18 cellular contexts compared by ENCODE assay signal in the genomic region with DNA sequence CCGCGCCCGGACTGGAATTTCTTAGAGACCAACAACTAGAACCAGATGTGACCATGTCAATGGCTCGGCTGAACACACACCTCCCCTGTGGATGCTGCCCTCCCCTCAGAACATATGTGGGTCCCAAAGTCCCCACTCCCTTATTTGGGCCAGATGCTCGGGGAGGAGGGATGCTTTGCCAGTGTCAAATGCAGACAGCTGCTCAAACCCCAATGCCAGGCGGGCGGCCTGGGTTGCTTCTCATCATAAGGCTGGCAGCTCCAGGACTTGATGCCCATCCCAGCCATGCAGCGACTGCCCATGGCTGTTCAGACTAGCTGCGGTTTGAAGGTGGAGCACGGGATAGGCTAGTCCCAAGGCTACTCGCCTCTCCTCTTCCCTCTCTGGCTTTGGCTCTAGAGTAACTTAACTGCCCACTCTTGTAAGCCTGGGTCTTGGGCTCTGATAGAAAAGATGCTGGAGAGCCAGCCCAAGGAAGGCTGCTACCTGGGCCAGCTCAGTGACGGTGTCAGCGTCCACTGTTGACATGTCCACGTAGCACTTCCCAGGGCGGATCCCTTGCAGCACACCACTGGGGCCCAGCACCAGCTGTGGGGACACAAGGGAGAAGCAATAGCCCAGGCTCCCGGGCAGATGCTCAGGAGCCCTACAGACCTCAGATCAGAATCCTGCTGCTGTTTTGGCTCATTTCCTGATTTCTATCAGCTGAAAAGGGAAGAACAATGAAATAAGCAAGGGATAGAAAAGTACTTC. TPM values are rescaled to one million over a fixed set of nuclear protein-coding genes. Genes with fewer than 3 reads are reported as not detected.
A peak's percentile ranks its signal among the peaks of the same experiment; 100 is the strongest.
DNase-seq lines count a peak whose midpoint lies in the region; ATAC-seq and TF ChIP-seq lines count a peak whose summit lies in the region.
"Had no signal": no experiment of that assay in that cellular context is flagged by ENCODE, and none has a peak within 500 bp of the region (broad histone marks: within the 10 kb centered on the region; RNA-seq: fewer than 3 reads in every experiment).

No MANE protein-coding gene starts in this region.

- no peak overlapping the region for H3K4me2 ChIP-seq in SK-N-SH

- no peaks in the 10 kb centered on the region for H3K27me3 ChIP-seq in sigmoid colon
- no peaks in the 10 kb centered on the region for H3K27me3 ChIP-seq in SJCRH30
- H3K27me3 ChIP-seq in SK-N-SH (ENCODE audit: insufficient read depth) = no peaks in the 10 kb centered on the region
- H3K27me3 ChIP-seq: MG63 had no signal

- H3K36me3 Mint-ChIP-seq in T-helper 17 cell (ENCODE audit: low read depth) (peaks cover 7% of the 10 kb centered on the region), endothelial cell (ENCODE audit: low read depth, unreplicated experiment) (peaks cover 32% of the 10 kb centered on the region)

- peak overlapping the region; percentile 45 to 84 (median 76) for H3K27ac ChIP-seq in sigmoid colon
- H3K27ac ChIP-seq in SJCRH30 = no peak overlapping the region
- H3K27ac ChIP-seq in SK-N-SH (ENCODE audit: low read depth in 2 of 2, low read length in 1 of 2) = no peak overlapping the region

- H3K4me3 ChIP-seq in sigmoid colon (no peak overlapping the region), SJCRH30 (no peak overlapping the region), SK-N-SH (ENCODE audit: low read depth in 2 of 2, low read length in 1 of 2) (no peak overlapping the region)
- H3K4me3 ChIP-seq: HAP-1, MG63 had no signal

- H3K9me3 ChIP-seq in T-helper 17 cell (ENCODE audit: control insufficient read depth, low read length, poor library complexity, severe bottlenecking) (no peaks in the 10 kb centered on the region), sigmoid colon (no peaks in the 10 kb centered on the region), SJCRH30 (replicated peaks) (no peaks in the 10 kb centered on the region), SK-N-SH (no peaks in the 10 kb centered on the region)
- H3K9me3 ChIP-seq: HAP-1, MG63 had no signal

- no peaks in the 10 kb centered on the region for H4K20me1 ChIP-seq in SK-N-SH (ENCODE audit: insufficient read depth)

- H3K27me3 Mint-ChIP-seq in T-helper 17 cell (no peaks in the 10 kb centered on the region), endothelial cell (ENCODE audit: unreplicated experiment) (no peaks in the 10 kb centered on the region)
- H3K27me3 Mint-ChIP-seq: CD4-positive, CD25-positive, alpha-beta regulatory T cell had no signal

- 94 to 95% methylated on average over 16 of the region's 16 CpGs for WGBS in sigmoid colon, 2 donors
- 95% methylated on average over 12 of the region's 16 CpGs for WGBS in SK-N-SH (ENCODE audit: low lambda C conversion rate)

- H3K27ac Mint-ChIP-seq in T-helper 17 cell (peak overlapping the region; percentile 11), endothelial cell (ENCODE audit: unreplicated experiment) (no peak overlapping the region)

- intact Hi-C loops in left ventricle myocardium superior (cut with micrococcal nuclease) = no loop called here
- intact Hi-C loops in sigmoid colon (cut with DNase I) = no loop called here

- H3K4me1 Mint-ChIP-seq in T-helper 17 cell (no peaks in the 10 kb centered on the region), endothelial cell (ENCODE audit: unreplicated experiment) (peaks cover 3% of the 10 kb centered on the region)

- DNase-seq in T-helper 17 cell (no peak), endothelial cell (ENCODE audit: low spot score) (no peak), left ventricle myocardium superior (no peak), sigmoid colon (no peak), SJCRH30 (no peak), SK-N-SH (no peak), glomerular visceral epithelial cell (ENCODE audit: extremely low spot score) (no peak)
- DNase-seq: Calu3; CD4-positive, CD25-positive, alpha-beta regulatory T cell; MG63; NCI-H1092 treated with DMSO at 0.1 percent for 48 hours; NCI-H1694; NCI-H2107; NCI-H345; NCI-H526 treated with DMSO at 0.1 percent for 48 hours; OCI-M1 had no signal

- TF ChIP-seq EP300 in sigmoid colon (IDR thresholded peaks at IDR 0.05) = no peak
- TF ChIP-seq EP300 in SK-N-SH (IDR thresholded peaks at IDR 0.05; ENCODE audit: borderline replicate concordance in 1 of 2, low read depth in 1 of 2, low read length in 1 of 2) = no peak

- TF ChIP-seq POLR2A in sigmoid colon (IDR thresholded peaks at IDR 0.05) = no peak

- TF ChIP-seq CTCF in endothelial cell (IDR thresholded peaks at IDR 0.05; ENCODE audit: unreplicated experiment) = no peak
- no peak for TF ChIP-seq CTCF in sigmoid colon (IDR thresholded peaks at IDR 0.05)
- TF ChIP-seq CTCF in SK-N-SH (IDR thresholded peaks at IDR 0.05) = no peak

- H3K9me3 Mint-ChIP-seq in endothelial cell (ENCODE audit: unreplicated experiment) = no peaks in the 10 kb centered on the region
- H3K9me3 Mint-ChIP-seq: CD4-positive, CD25-positive, alpha-beta regulatory T cell had no signal

- H3K4me3 Mint-ChIP-seq in T-helper 17 cell (no peak overlapping the region), endothelial cell (ENCODE audit: unreplicated experiment) (peak overlapping the region; percentile 69)
- H3K4me3 Mint-ChIP-seq: CD4-positive, CD25-positive, alpha-beta regulatory T cell had no signal

- POLR2A ChIA-PET in SK-N-SH (lab: Yijun Ruan, JAX) = interaction anchor here (0.6 to 1.1 kb wide), 2 partner anchors 28 to 79 kb away, joined by 3 read pairs; a partner anchor contains a TSS

- no peaks in the 10 kb centered on the region for H3K9me2 ChIP-seq in SK-N-SH

- H3K79me2 ChIP-seq in SK-N-SH (ENCODE audit: insufficient read depth) = no peaks in the 10 kb centered on the region

- no peak for ATAC-seq in T-helper 17 cell
- ATAC-seq in left ventricle myocardium superior = peak; percentile 44
- ATAC-seq: HepG2 had no signal

- no peak for TF ChIP-seq RAD21 in SK-N-SH (IDR thresholded peaks at IDR 0.05; ENCODE audit: low read length)

- no peak overlapping the region for H2AFZ ChIP-seq in SK-N-SH (ENCODE audit: low read depth)

- CTCF ChIA-PET in SK-N-SH (lab: Yijun Ruan, JAX) = interaction anchor here (0.7 kb wide), 1 partner anchor 74 kb away, joined by 3 read pairs; no protein-coding TSS in a partner anchor

- peaks cover 0 to 21% (median 21%) of the 10 kb centered on the region in 4 donors for H3K4me1 ChIP-seq in sigmoid colon
- H3K4me1 ChIP-seq in SJCRH30 = no peaks in the 10 kb centered on the region
- H3K4me1 ChIP-seq in SK-N-SH (ENCODE audit: control insufficient read depth in 1 of 2, insufficient read depth in 2 of 2, low read depth in 1 of 2, low read length in 1 of 2) = no peaks in the 10 kb centered on the region
- H3K4me1 ChIP-seq: HAP-1 had no signal

- peaks cover 9% of the 10 kb centered on the region for H3F3A ChIP-seq in SK-N-SH (replicated peaks; ENCODE audit: insufficient read depth)

- H3K36me3 ChIP-seq in sigmoid colon = peaks cover 13 to 99% (median 42%) of the 10 kb centered on the region in 4 donors
- H3K36me3 ChIP-seq in SJCRH30 = peaks cover 34% of the 10 kb centered on the region
- peaks cover 27 to 42% of the 10 kb centered on the region in 2 experiments for H3K36me3 ChIP-seq in SK-N-SH (replicated peaks in 1 of 2; ENCODE audit: control insufficient read depth in 1 of 2, insufficient read depth in 2 of 2, low read length in 1 of 2)

- no peak overlapping the region for H3K9ac ChIP-seq in SK-N-SH

TF ChIP-seq in SK-N-SH, 30 proteins besides CTCF, POLR2A, EP300 and RAD21 (continues in another document):
- TF ChIP-seq POLR2AphosphoS5 (IDR thresholded peaks at IDR 0.05; ENCODE audit: low read depth, low read length) (no peak), SIN3A (IDR thresholded peaks at IDR 0.05; ENCODE audit: borderline replicate concordance, low read depth, low read length) (no peak)

RNA-seq across cellular contexts. Expression of a gene that starts 11.0 kb away (rescaled TPM):
- total RNA-seq in T-helper 17 cell (10 to 100 TPM; 15.0 to 21.2 TPM), endothelial cell (ENCODE audit: unreplicated experiment) (46.2 TPM), left ventricle myocardium superior (134 TPM), sigmoid colon (10 to 100 TPM; 47.9 to 72.8 (median 58.3) TPM)
- polyA plus RNA-seq in sigmoid colon (10 to 100 TPM; 23.4 to 46.7 (median 25.2) TPM), SK-N-SH (2012; rRNA removed) (33.6 and 48.4 TPM in 2 replicates)
- total RNA-seq in SJCRH30 (2014; rRNA removed; shearing (Covaris generic)) = 15.1 and 20.5 TPM in 2 replicates
- 12.9 and 20.7 TPM in 2 replicates for polyA plus RNA-seq in SK-N-SH (2012; cell fraction: cytosol; rRNA removed)
- 123 and 127 TPM in 2 replicates for polyA plus RNA-seq in SK-N-SH (2012; cell fraction: nucleus; rRNA removed)

RNA-seq across cellular contexts. Expression of a gene that starts 18.3 kb away (rescaled TPM):
- total RNA-seq in T-helper 17 cell = not detected
- total RNA-seq in endothelial cell (ENCODE audit: unreplicated experiment) = not detected
- not detected for total RNA-seq in left ventricle myocardium superior
- total RNA-seq in sigmoid colon = not detected
- polyA plus RNA-seq in sigmoid colon = 1,000 to 10,000 TPM in 2 of 3 donors, 100 to 1,000 TPM in 1; 848 to 2,006 (median 1,963) TPM
- not detected in 2 replicates for total RNA-seq in SJCRH30 (2014; rRNA removed; shearing (Covaris generic))
- not detected in 2 replicates for polyA plus RNA-seq in SK-N-SH (2012; rRNA removed)
- polyA plus RNA-seq in SK-N-SH (2012; cell fraction: cytosol; rRNA removed) = not detected in 2 replicates
- not detected in 2 replicates for polyA plus RNA-seq in SK-N-SH (2012; cell fraction: nucleus; rRNA removed)
- total RNA-seq: CD4-positive, CD25-positive, alpha-beta regulatory T cell; HepG2 had no signal
- polyA plus RNA-seq: CD4-positive, CD25-positive, alpha-beta regulatory T cell; HepG2 had no signal

RNA-seq across cellular contexts. Expression of a gene that starts 25.3 kb away (rescaled TPM):
- total RNA-seq in T-helper 17 cell = not detected
- total RNA-seq in endothelial cell (ENCODE audit: unreplicated experiment) = 11.5 TPM
- not detected for total RNA-seq in left ventricle myocardium superior
- not detected for total RNA-seq in sigmoid colon
- 1 to 10 TPM in 1 of 3 donors, not detected in 2; 2.5 TPM for polyA plus RNA-seq in sigmoid colon
- not detected in 2 replicates for total RNA-seq in SJCRH30 (2014; rRNA removed; shearing (Covaris generic))
- 0.07 TPM in 1 of 2 replicates, not detected in the other for polyA plus RNA-seq in SK-N-SH (2012; rRNA removed)
- not detected in 2 replicates for polyA plus RNA-seq in SK-N-SH (2012; cell fraction: cytosol; rRNA removed)
- polyA plus RNA-seq in SK-N-SH (2012; cell fraction: nucleus; rRNA removed) = 0.10 and 0.49 TPM in 2 replicates
- total RNA-seq: Calu3 had no signal
- polyA plus RNA-seq: CD4-positive, CD25-positive, alpha-beta regulatory T cell; HepG2 had no signal

RNA-seq across cellular contexts. Expression of a gene that starts 33.7 kb away (rescaled TPM):
- total RNA-seq in T-helper 17 cell (100 to 1,000 TPM in 1 of 2 donors, 10 to 100 TPM in 1; 91.9 to 108 TPM), endothelial cell (ENCODE audit: unreplicated experiment) (111 TPM), left ventricle myocardium superior (102 TPM), sigmoid colon (10 to 100 TPM; 56.7 to 67.3 (median 59.9) TPM)
- polyA plus RNA-seq in sigmoid colon (10 to 100 TPM; 48.0 to 70.5 (median 70.3) TPM), SK-N-SH (2012; rRNA removed) (40.1 and 45.2 TPM in 2 replicates)
- 40.3 and 45.3 TPM in 2 replicates for total RNA-seq in SJCRH30 (2014; rRNA removed; shearing (Covaris generic))
- 30.3 and 32.2 TPM in 2 replicates for polyA plus RNA-seq in SK-N-SH (2012; cell fraction: cytosol; rRNA removed)
- polyA plus RNA-seq in SK-N-SH (2012; cell fraction: nucleus; rRNA removed) = 73.4 and 75.5 TPM in 2 replicates

RNA-seq across cellular contexts. Expression of a gene that starts 33.9 kb away (rescaled TPM):
- total RNA-seq in T-helper 17 cell (10 to 100 TPM; 47.5 to 69.8 TPM), endothelial cell (ENCODE audit: unreplicated experiment) (36.4 TPM), left ventricle myocardium superior (50.9 TPM), sigmoid colon (10 to 100 TPM; 16.4 to 27.7 (median 17.8) TPM)
- polyA plus RNA-seq in sigmoid colon (10 to 100 TPM in 2 of 3 donors, 1 to 10 TPM in 1; 8.4 to 24.1 (median 17.8) TPM), SK-N-SH (2012; rRNA removed) (9.7 and 10.9 TPM in 2 replicates)
- 27.6 and 28.1 TPM in 2 replicates for total RNA-seq in SJCRH30 (2014; rRNA removed; shearing (Covaris generic))
- polyA plus RNA-seq in SK-N-SH (2012; cell fraction: cytosol; rRNA removed) = 6.2 and 7.9 TPM in 2 replicates
- 31.5 and 47.8 TPM in 2 replicates for polyA plus RNA-seq in SK-N-SH (2012; cell fraction: nucleus; rRNA removed)

Comparison
In these comparisons a context has a peak if more than half of its experiments do, and no peak if none do; other contexts are left out.
1. H3K27ac ChIP-seq: peak in sigmoid colon (4 of 4); none in SJCRH30 (single experiment) and SK-N-SH (0 of 2).